ENCODE assay signal across 1 cellular context in genomic region chr7:43735403-43735801, GRCh38.
TF ChIP-seq lines count a peak whose summit lies in the region.

No MANE protein-coding gene starts in this region.

TF ChIP-seq in K562, 482 proteins besides CTCF, POLR2A, EP300 and RAD21 (continued from another document):
- TF ChIP-seq ZSCAN29 (IDR thresholded peaks at IDR 0.05) (no peak), ZBTB9 (CRISPR knock-in tag; IDR thresholded peaks at IDR 0.05) (no peak), RBM25 (IDR thresholded peaks at IDR 0.05; ENCODE audit: low read depth, low read length, severe bottlenecking) (no peak), MED1 (CRISPR knock-in tag; IDR thresholded peaks at IDR 0.05; ENCODE audit: borderline replicate concordance) (no peak), CTCFL (IDR thresholded peaks at IDR 0.05; ENCODE audit: borderline replicate concordance, insufficient read depth, low read depth, low read length, poor library complexity, severe bottlenecking) (no peak), ELF2 (CRISPR knock-in tag; IDR thresholded peaks at IDR 0.05) (0 out of 2 replicates have a peak, but pooled peaks have one; percentile 38), CEBPZ (IDR thresholded peaks at IDR 0.05; ENCODE audit: borderline replicate concordance, low read depth, low read length) (no peak), ZNF512 (tag; IDR thresholded peaks at IDR 0.05) (peak; percentile 35; the same call in 1 of the 2 replicates), PHB2 (IDR thresholded peaks at IDR 0.05; ENCODE audit: low read depth) (no peak), ELK3 (CRISPR knock-in tag; IDR thresholded peaks at IDR 0.05) (no peak), ZNF324 (CRISPR knock-in tag; IDR thresholded peaks at IDR 0.05) (no peak), YY1 (IDR thresholded peaks at IDR 0.05; ENCODE audit: borderline replicate concordance in 1 of 3, control insufficient read depth in 1 of 3, extremely low read depth in 1 of 3, insufficient read depth in 3 of 3, insufficient read length in 1 of 3, insufficient replicate concordance in 2 of 3, low read depth in 1 of 3, low read length in 2 of 3) (no peak)
